ENCODE assay signal across 8 cellular contexts in the genomic region with DNA sequence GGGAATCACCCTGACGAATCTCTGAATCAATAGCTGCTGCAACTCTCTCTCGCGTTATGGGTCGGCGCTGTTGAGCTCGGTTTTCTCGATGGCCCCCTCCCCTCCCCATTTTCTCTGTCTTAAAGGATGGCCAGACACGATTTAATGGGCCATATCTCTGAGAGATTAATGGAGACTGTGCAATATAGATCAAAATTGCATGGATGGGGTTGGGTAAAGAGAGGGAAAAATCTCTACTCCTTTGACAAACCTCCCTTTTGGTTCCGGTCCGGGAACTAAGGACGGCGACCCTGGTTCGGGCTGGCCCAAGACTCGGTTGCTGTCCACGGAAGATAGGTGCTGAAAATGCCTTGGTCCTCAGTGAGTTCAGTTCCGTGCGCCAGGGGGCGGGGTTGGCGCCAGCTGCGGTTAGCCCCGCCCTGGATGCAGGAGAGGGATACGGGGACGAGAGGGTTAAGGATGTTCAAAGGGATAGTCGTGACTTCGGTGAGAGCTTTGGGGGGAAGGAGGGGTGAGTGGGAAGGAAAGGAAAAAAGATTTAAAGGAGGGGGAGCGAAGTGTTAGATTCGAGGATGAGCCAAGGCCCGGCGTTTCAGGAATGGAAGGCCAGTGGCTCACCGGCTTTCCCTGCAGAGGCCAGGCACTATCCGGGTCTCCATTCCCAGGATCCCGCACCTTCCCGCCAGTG.
DNase-seq lines count a peak whose midpoint lies in the region; ATAC-seq and TF ChIP-seq lines count a peak whose summit lies in the region.

No MANE protein-coding gene starts in this region.

- in situ Hi-C loops in SK-MEL-5 (cut with HindIII; ENCODE audit: low pct_unique_long_range_greater_than_20kb, low sequenced_read_pairs) = no loop called here

- POLR2A ChIA-PET in GM10248 (lab: Yijun Ruan, JAX) = no interaction called here

- TF ChIP-seq CTCF in GM10248 (IDR thresholded peaks at IDR 0.05; ENCODE audit: control extremely low read depth, extremely low read depth, low read depth, missing control alignments) = no peak

- no peak for ATAC-seq in HG02623 (IDR thresholded peaks at IDR 0.05; ENCODE audit: unreplicated experiment)

- H3K4me3 ChIP-seq in skeletal muscle cell (ENCODE audit: low read depth, low read length) = peak overlapping the region; percentile 41

- CTCF ChIA-PET in GM10248 (lab: Yijun Ruan, JAX) = interaction anchor here (1.0 to 10.4 kb wide), 5 partner anchors 8 to 275 kb away, joined by 3 to 133 read pairs (median 4); no protein-coding TSS in a partner anchor

- DNase-seq in AG08395 (ENCODE audit: low spot score) (peak; percentile 65), GM10248 (ENCODE audit: extremely low spot score) (peak; percentile 48), SK-MEL-5 (ENCODE audit: low read depth, low spot score) (peak; percentile 64), germinal center (ENCODE audit: low spot score) (peak; percentile 69), skeletal muscle cell (ENCODE audit: low read depth) (no peak), activated gamma-delta T cell (lab: John Stamatoyannopoulos, UW) (no peak), NCI-H1436 (lab: John Stamatoyannopoulos, UW) (no peak)

Comparison
In these comparisons a context has a peak if more than half of its experiments do, and no peak if none do; other contexts are left out.
1. DNase-seq: peak in AG08395 (single experiment), GM10248 (single experiment), SK-MEL-5 (single experiment) and germinal center (single experiment); none in skeletal muscle cell (single experiment), activated gamma-delta T cell (single experiment) and NCI-H1436 (single experiment).